Comparison of ENCODE assay signal across 14 cellular contexts in genomic region chr18:40293311-40293710, GRCh38.
DNase-seq lines count a peak whose midpoint lies in the region; ATAC-seq and TF ChIP-seq lines count a peak whose summit lies in the region.
"Had no signal": no experiment of that assay in that cellular context is flagged by ENCODE, and none has a peak within 500 bp of the region (broad histone marks: within the 10 kb centered on the region; RNA-seq: fewer than 3 reads in every experiment).

No MANE protein-coding gene starts in this region.

- peaks cover 4% of the 10 kb centered on the region for H3K4me1 Mint-ChIP-seq in MCF 10A (ENCODE audit: insufficient read depth, unreplicated experiment)
- H3K4me1 Mint-ChIP-seq: T-helper 17 cell had no signal

- intact Hi-C loops in MCF 10A (cut with micrococcal nuclease) (loop anchor here (10.0 kb wide), 1 partner anchor 801 kb away; no protein-coding TSS in a partner anchor), breast epithelium (cut with DNase I; ENCODE audit: low total_unique reads) (no loop called here)

- no peaks in the 10 kb centered on the region for H3K9me3 Mint-ChIP-seq in MCF 10A (ENCODE audit: unreplicated experiment)

- H3K9me3 ChIP-seq in breast epithelium (no peaks in the 10 kb centered on the region), OCI-LY3 (ENCODE audit: insufficient read depth, low read length) (no peaks in the 10 kb centered on the region)
- H3K9me3 ChIP-seq: left ventricle myocardium inferior had no signal

- H3K27ac Mint-ChIP-seq in MCF 10A (ENCODE audit: low read depth, unreplicated experiment) = no peak overlapping the region
- H3K27ac Mint-ChIP-seq: T-helper 17 cell had no signal

- H3K79me2 ChIP-seq in OCI-LY3 (ENCODE audit: low read length) = no peaks in the 10 kb centered on the region

- H3K4me3 ChIP-seq in breast epithelium (no peak overlapping the region), OCI-LY3 (ENCODE audit: low read length) (no peak overlapping the region), epithelial cell of proximal tubule (ENCODE audit: low read depth, low read length) (no peak overlapping the region)
- H3K4me3 ChIP-seq: left ventricle myocardium inferior, PC-9 had no signal

- no peak for ATAC-seq in GM18909 (IDR thresholded peaks at IDR 0.05; ENCODE audit: poor library complexity, unreplicated experiment)
- ATAC-seq: T-helper 17 cell had no signal

- 0 out of 2 replicates have a peak overlapping the region, but pooled peaks have one; percentile 7 for H2AFZ ChIP-seq in OCI-LY3 (ENCODE audit: low read depth, low read length)
- H2AFZ ChIP-seq: PC-9 had no signal

- BruUV-seq in MCF 10A (replicated peaks; lab: Mats Ljungman, UMichigan) = no TSS peak

- POLR2A ChIA-PET in MCF 10A (lab: Yijun Ruan, JAX) = interaction anchor here (0.5 kb wide), 2 partner anchors 720 to 1082 kb away, joined by 3 to 4 read pairs; no protein-coding TSS in a partner anchor

- H3K27ac ChIP-seq in breast epithelium (no peak overlapping the region), OCI-LY3 (ENCODE audit: low read length) (no peak overlapping the region)
- H3K27ac ChIP-seq: left ventricle myocardium inferior, PC-9 had no signal

- no peaks in the 10 kb centered on the region for H3K4me1 ChIP-seq in breast epithelium
- H3K4me1 ChIP-seq in OCI-LY3 (ENCODE audit: low read length) = peaks cover 3% of the 10 kb centered on the region; the same call in 1 of the 2 replicates
- H3K4me1 ChIP-seq: left ventricle myocardium inferior had no signal

- H3K27me3 Mint-ChIP-seq in MCF 10A (ENCODE audit: insufficient read depth, unreplicated experiment) = no peaks in the 10 kb centered on the region
- H3K27me3 Mint-ChIP-seq: T-helper 17 cell had no signal

- TF ChIP-seq POLR2A in breast epithelium (IDR thresholded peaks at IDR 0.05) = no peak

- no peaks in the 10 kb centered on the region for H3K36me3 Mint-ChIP-seq in MCF 10A (ENCODE audit: insufficient read depth, unreplicated experiment)

- peak overlapping the region; percentile 34 for H3K4me2 ChIP-seq in OCI-LY3 (ENCODE audit: low read length)
- H3K4me2 ChIP-seq: PC-9 had no signal

- H4K20me1 ChIP-seq in OCI-LY3 (ENCODE audit: insufficient read depth, low read length) = no peaks in the 10 kb centered on the region

- H3K27me3 ChIP-seq in breast epithelium (no peaks in the 10 kb centered on the region), OCI-LY3 (ENCODE audit: low read depth, low read length) (no peaks in the 10 kb centered on the region)

- no peak overlapping the region for H3K9ac ChIP-seq in OCI-LY3 (ENCODE audit: low read length)

- TF ChIP-seq CTCF in MCF 10A (IDR thresholded peaks at IDR 0.05; ENCODE audit: unreplicated experiment) = peak; percentile 47
- no peak for TF ChIP-seq CTCF in breast epithelium (IDR thresholded peaks at IDR 0.05)
- TF ChIP-seq CTCF in OCI-LY3 (IDR thresholded peaks at IDR 0.05; ENCODE audit: low read depth, low read length) = peak; percentile 98
- peak; percentile 30 for TF ChIP-seq CTCF in epithelial cell of proximal tubule (conservative IDR thresholded peaks at IDR 0.05; ENCODE audit: low read depth, low read length)

- no peak overlapping the region for H3K4me3 Mint-ChIP-seq in MCF 10A (ENCODE audit: unreplicated experiment)
- H3K4me3 Mint-ChIP-seq: T-helper 17 cell had no signal

- CTCF ChIA-PET in MCF 10A (lab: Yijun Ruan, JAX) = interaction anchor here (0.5 to 0.9 kb wide), 3 partner anchors 11 to 1799 kb away, joined by 3 read pairs; no protein-coding TSS in a partner anchor

- peak; percentile 27 for DNase-seq in MCF 10A (ENCODE audit: unreplicated experiment)
- DNase-seq in breast epithelium (ENCODE audit: low spot score in 2 of 2) = no peak
- DNase-seq in epithelial cell of proximal tubule (ENCODE audit: low read depth) = no peak
- DNase-seq in superior temporal gyrus (ENCODE audit: extremely low spot score) = peak; percentile 49
- DNase-seq in activated CD8-positive, alpha-beta memory T cell treated with anti-CD3 and anti-CD28 coated beads for 24 hours = no peak
- DNase-seq in SHP77 treated with DMSO at 0.1 percent for 48 hours (lab: John Stamatoyannopoulos, UW) = no peak
- DNase-seq: activated CD4-positive, alpha-beta T cell treated with anti-CD3 and anti-CD28 coated beads, Interleukin-2, amount 50 U/mL, for 4 hours; cortex of kidney; left ventricle myocardium inferior; NCI-H1694; PC-9; T-helper 17 cell had no signal

- H3K36me3 ChIP-seq in breast epithelium = no peaks in the 10 kb centered on the region
- no peaks in the 10 kb centered on the region for H3K36me3 ChIP-seq in OCI-LY3 (replicated peaks; ENCODE audit: low read depth, low read length)
- H3K36me3 ChIP-seq: left ventricle myocardium inferior had no signal

Comparison
In these comparisons a context has a peak if more than half of its experiments do, and no peak if none do; other contexts are left out.
1. DNase-seq: peak in MCF 10A (single experiment) and superior temporal gyrus (single experiment); none in breast epithelium (0 of 2), epithelial cell of proximal tubule (single experiment), activated CD8-positive, alpha-beta memory T cell treated with anti-CD3 and anti-CD28 coated beads for 24 hours (single experiment) and SHP77 treated with DMSO at 0.1 percent for 48 hours (single experiment).
2. CTCF ChIP-seq: peak in MCF 10A (single experiment), OCI-LY3 (single experiment) and epithelial cell of proximal tubule (single experiment); none in breast epithelium (0 of 3).